Comparison of ENCODE assay signal across 30 cellular contexts in genomic region chr10:18345308-18345707, GRCh38.
"Had no signal": no experiment of that assay in that cellular context is flagged by ENCODE, and none has a peak within 500 bp of the region (broad histone marks: within the 10 kb centered on the region; RNA-seq: fewer than 3 reads in every experiment).

No MANE protein-coding gene starts in this region.

- H2AFZ ChIP-seq: neural progenitor cell had no signal

- H3K36me3 ChIP-seq: colonic mucosa, esophagus muscularis mucosa, gastroesophageal sphincter, neural progenitor cell, prostate gland, suprapubic skin, transverse colon, upper lobe of right lung, uterus had no signal

- H3K27me3 ChIP-seq: colonic mucosa, esophagus muscularis mucosa, foreskin keratinocyte, gastroesophageal sphincter, neural progenitor cell, suprapubic skin, transverse colon, upper lobe of right lung, uterus had no signal

- ATAC-seq: foreskin keratinocyte; gastroesophageal sphincter; left colon; mucosa of descending colon; natural killer cell treated with Interleukin-12 subunit alpha and Interleukin-12 subunit beta and Interleukin-15 and Interleukin-18, amount 100 ng/mL, for 72 hours; sciatic nerve; stimulated activated naive CD8-positive, alpha-beta T cell treated with anti-CD3 and anti-CD28 coated beads, Interleukin-15, amount 100 ng/mL, for 72 hours; upper lobe of right lung had no signal

- H3K27ac ChIP-seq: colonic mucosa, epithelial cell of prostate, foreskin keratinocyte, neural progenitor cell, prostate gland, suprapubic skin, transverse colon, upper lobe of right lung, uterus had no signal

- DNase-seq: colonic mucosa; effector CD8-positive, alpha-beta T cell; endodermal cell; foreskin keratinocyte; hypothalamus; immature natural killer cell; left colon; mesenchymal stem cell; mucosa of descending colon; naive B cell; retina; stimulated activated CD4-positive, alpha-beta T cell treated with anti-CD3 and anti-CD28 coated beads, Interleukin-12 subunit alpha, Interleukin-12 subunit beta, amount 100 ng/mL, for 4 hours; stimulated activated CD4-positive, alpha-beta T cell treated with anti-CD3 and anti-CD28 coated beads, Interleukin-1b, Interleukin-23, amount 100 ng/mL, for 48 hours; stimulated activated CD4-positive, alpha-beta T cell treated with anti-CD3 and anti-CD28 coated beads, Interleukin-4, amount 100 ng/mL, for 1 hour; stimulated activated CD8-positive, alpha-beta memory T cell treated with anti-CD3 and anti-CD28 coated beads, Interleukin-4, amount 100 ng/mL, for 48 hours; stimulated activated naive CD4-positive, alpha-beta T cell; stimulated activated naive CD8-positive, alpha-beta T cell treated with anti-CD3 and anti-CD28 coated beads, Interleukin-15, amount 100 ng/mL, for 72 hours; transverse colon; upper lobe of right lung; uterus had no signal

- H3K4me2 ChIP-seq: neural progenitor cell, smooth muscle cell had no signal

- H3K4me3 ChIP-seq: colonic mucosa, esophagus muscularis mucosa, gastroesophageal sphincter, mucosa of descending colon, neural progenitor cell, prostate gland, smooth muscle cell, suprapubic skin, transverse colon, upper lobe of right lung, uterus had no signal

- H3K4me1 ChIP-seq: colonic mucosa, foreskin keratinocyte, neural progenitor cell, prostate gland, suprapubic skin, transverse colon, upper lobe of right lung, uterus had no signal

- FAIRE-seq: keratinocyte had no signal

- H3K9ac ChIP-seq: neural progenitor cell had no signal

- H3K9me3 ChIP-seq: colonic mucosa, esophagus muscularis mucosa, gastroesophageal sphincter, mucosa of descending colon, prostate gland, suprapubic skin, transverse colon, upper lobe of right lung, uterus had no signal
